Comparison of ENCODE assay signal across 10 cellular contexts in genomic region chr1:241637604-241638003, GRCh38. TPM values are rescaled to one million over a fixed set of nuclear protein-coding genes. Genes with fewer than 3 reads are reported as not detected.
A peak's percentile ranks its signal among the peaks of the same experiment; 100 is the strongest.
DNase-seq lines count a peak whose midpoint lies in the region; ATAC-seq and TF ChIP-seq lines count a peak whose summit lies in the region.
"Had no signal": no experiment of that assay in that cellular context is flagged by ENCODE, and none has a peak within 500 bp of the region (broad histone marks: within the 10 kb centered on the region; RNA-seq: fewer than 3 reads in every experiment).

No MANE protein-coding gene starts in this region.

- peaks cover 44% of the 10 kb centered on the region for H3K4me1 ChIP-seq in DND-41 (ENCODE audit: insufficient read depth, low read length)
- peaks cover 0 to 35% (median 10%) of the 10 kb centered on the region in 12 donors for H3K4me1 ChIP-seq in heart left ventricle

- H3K9me3 ChIP-seq in DND-41 (ENCODE audit: insufficient read depth, low read length, severe bottlenecking), result no peaks in the 10 kb centered on the region
- H3K9me3 ChIP-seq in heart left ventricle, result peaks cover 0 to 11% (median 0%) of the 10 kb centered on the region in 12 donors
- H3K9me3 ChIP-seq: left lung, MG63 had no signal

- peak overlapping the region; percentile 88 for H3K4me3 Mint-ChIP-seq in activated naive CD8-positive, alpha-beta T cell treated with anti-CD3 and anti-CD28 coated beads, Interleukin-2, amount 50 U/mL, for 24 hours
- peak overlapping the region; percentile 78 to 98 (median 96) for H3K4me3 Mint-ChIP-seq in naive B cell

- peaks cover 34% of the 10 kb centered on the region for H3K36me3 Mint-ChIP-seq in activated naive CD8-positive, alpha-beta T cell treated with anti-CD3 and anti-CD28 coated beads, Interleukin-2, amount 50 U/mL, for 24 hours (ENCODE audit: low read depth)
- H3K36me3 Mint-ChIP-seq in naive B cell, result peaks cover 10 to 18% of the 10 kb centered on the region in 2 donors

- peaks cover 60% of the 10 kb centered on the region for H3K79me2 ChIP-seq in DND-41 (ENCODE audit: insufficient read depth, low read length)

- H3K4me2 ChIP-seq in DND-41 (ENCODE audit: insufficient read depth, low read length), result peak overlapping the region; percentile 94

- H3K27ac Mint-ChIP-seq in activated naive CD8-positive, alpha-beta T cell treated with anti-CD3 and anti-CD28 coated beads, Interleukin-2, amount 50 U/mL, for 24 hours, result peak overlapping the region; percentile 15
- H3K27ac Mint-ChIP-seq in naive B cell, result peak overlapping the region in 5 of 6 donors; percentile 51 to 93 (median 87)

- H3K4me3 ChIP-seq in DND-41 (ENCODE audit: low read depth in 1 of 2, low read length in 2 of 2) (peak overlapping the region in 1 of 2 experiments; percentile 100; a peak in 2 of 4 replicates), heart left ventricle (no peak overlapping the region)
- H3K4me3 ChIP-seq: MG63 had no signal

- DNase-seq in DND-41, result no peak
- DNase-seq in M059J (ENCODE audit: low read depth), result peak; percentile 35
- DNase-seq in activated naive CD8-positive, alpha-beta T cell treated with anti-CD3 and anti-CD28 coated beads, Interleukin-2, amount 50 U/mL, for 24 hours, result no peak
- DNase-seq in naive B cell, result no peak
- DNase-seq in NK-92 treated with Interleukin-12 subunit alpha and Interleukin-12 subunit beta, amount 100 ng/mL, for 24 hours (lab: John Stamatoyannopoulos, UW), result no peak
- no peak for DNase-seq in NCI-H748 (lab: John Stamatoyannopoulos, UW; ENCODE audit: unreplicated experiment)
- no peak for DNase-seq in heart left ventricle
- DNase-seq: left lung, MG63 had no signal

- TF ChIP-seq POLR2A in heart left ventricle (IDR thresholded peaks at IDR 0.05), result no peak

- H3K27me3 Mint-ChIP-seq in activated naive CD8-positive, alpha-beta T cell treated with anti-CD3 and anti-CD28 coated beads, Interleukin-2, amount 50 U/mL, for 24 hours, result no peaks in the 10 kb centered on the region
- no peaks in the 10 kb centered on the region for H3K27me3 Mint-ChIP-seq in naive B cell

- peaks cover 3% of the 10 kb centered on the region; the same call in 1 of the 2 replicates for H4K20me1 ChIP-seq in DND-41 (ENCODE audit: insufficient read depth, low read length)

- H3K36me3 ChIP-seq in DND-41 (ENCODE audit: insufficient read depth, low read length) (peaks cover 41% of the 10 kb centered on the region), heart left ventricle (peaks cover 0 to 14% (median 0%) of the 10 kb centered on the region in 9 donors)

- H3K9ac ChIP-seq in DND-41 (ENCODE audit: low read depth, low read length), result no peak overlapping the region

- no peak overlapping the region; the same call in 1 of the 2 replicates for H3K27ac ChIP-seq in DND-41 (ENCODE audit: low read length)
- no peak overlapping the region for H3K27ac ChIP-seq in heart left ventricle
- H3K27ac ChIP-seq: left lung had no signal

- WGBS in heart left ventricle, 4 donors, result 87 to 89% (median 88%) methylated on average over 4 of the region's 4 CpGs

- H2AFZ ChIP-seq in DND-41 (ENCODE audit: low read depth, low read length), result no peak overlapping the region

- H3K4me1 Mint-ChIP-seq in activated naive CD8-positive, alpha-beta T cell treated with anti-CD3 and anti-CD28 coated beads, Interleukin-2, amount 50 U/mL, for 24 hours, result peaks cover 47% of the 10 kb centered on the region
- peaks cover 33 to 62% (median 42%) of the 10 kb centered on the region in 3 donors for H3K4me1 Mint-ChIP-seq in naive B cell

- H3K9me3 Mint-ChIP-seq in activated naive CD8-positive, alpha-beta T cell treated with anti-CD3 and anti-CD28 coated beads, Interleukin-2, amount 50 U/mL, for 24 hours, result peaks cover 6% of the 10 kb centered on the region
- peaks cover 0 to 7% (median 4%) of the 10 kb centered on the region in 7 donors for H3K9me3 Mint-ChIP-seq in naive B cell

- ATAC-seq in DND-41 (ENCODE audit: insufficient read depth, low read depth) (no peak), naive B cell (ENCODE audit: low read depth in 2 of 2) (no peak), GM19035 (IDR thresholded peaks at IDR 0.05; ENCODE audit: unreplicated experiment) (no peak), heart left ventricle (no peak)
- no peak for ATAC-seq in activated naive CD8-positive, alpha-beta T cell treated with anti-CD3 and anti-CD28 coated beads, Interleukin-2, amount 50 U/mL, for 24 hours
- ATAC-seq: left lung had no signal

- TF ChIP-seq CTCF in DND-41 (IDR thresholded peaks at IDR 0.05; ENCODE audit: borderline replicate concordance, extremely low read depth, low read length, poor library complexity, severe bottlenecking), result no peak
- no peak for TF ChIP-seq CTCF in heart left ventricle (IDR thresholded peaks at IDR 0.05)

- intact Hi-C loops in heart left ventricle (cut with DNase I), result loop anchor here in 1 of 10 donors (5.0 kb wide), 1 partner anchor 105 kb away; the partner anchor contains the start of gene KMO

- H3K27me3 ChIP-seq in DND-41 (ENCODE audit: insufficient read depth, low read length, poor library complexity), result no peaks in the 10 kb centered on the region
- H3K27me3 ChIP-seq in heart left ventricle, result no peaks in the 10 kb centered on the region
- H3K27me3 ChIP-seq: left lung, MG63 had no signal

RNA-seq across cellular contexts. Expression of gene CHML, which starts 2.6 kb away (rescaled TPM):
- 11.9 and 16.9 TPM in 2 replicates for total RNA-seq in M059J (2014; rRNA removed; shearing (Covaris generic))
- polyA plus RNA-seq in naive B cell (ENCODE audit: low read depth in 6 of 6) (10 to 100 TPM in 5 of 6 donors, 1 to 10 TPM in 1; 6.5 to 17.3 (median 15.5) TPM), heart left ventricle (1 to 10 TPM; 1.1 to 6.6 TPM)
- total RNA-seq in heart left ventricle, result 1 to 10 TPM; 3.9 to 9.8 (median 6.6) TPM

RNA-seq across cellular contexts. Expression of gene OPN3, which starts 2.6 kb away (rescaled TPM):
- 30.2 and 30.8 TPM in 2 replicates for total RNA-seq in M059J (2014; rRNA removed; shearing (Covaris generic))
- polyA plus RNA-seq in naive B cell (ENCODE audit: low read depth in 6 of 6) (100 to 1,000 TPM; 137 to 271 (median 167) TPM), heart left ventricle (10 to 100 TPM in 1 of 2 donors, 1 to 10 TPM in 1; 4.5 to 10.5 TPM)
- 10 to 100 TPM in 2 of 9 donors, 1 to 10 TPM in 7; 3.5 to 13.6 (median 6.2) TPM for total RNA-seq in heart left ventricle

RNA-seq across cellular contexts. Expression of gene WDR64, which starts 14.5 kb away (rescaled TPM):
- total RNA-seq in M059J (2014; rRNA removed; shearing (Covaris generic)), result not detected in 2 replicates
- polyA plus RNA-seq in naive B cell (ENCODE audit: low read depth in 6 of 6), result under 1 TPM in 2 of 6 donors, not detected in 4; 0.14 to 0.41 TPM
- not detected for total RNA-seq in heart left ventricle
- polyA plus RNA-seq in heart left ventricle, result not detected
- total RNA-seq: left lung had no signal
